ENCODE assay signal across 20 cellular contexts in genomic region chr12:67764055-67764454, GRCh38.
A peak's percentile ranks its signal among the peaks of the same experiment; 100 is the strongest.
DNase-seq lines count a peak whose midpoint lies in the region; ATAC-seq and TF ChIP-seq lines count a peak whose summit lies in the region.
"Had no signal": no experiment of that assay in that cellular context is flagged by ENCODE, and none has a peak within 500 bp of the region (broad histone marks: within the 10 kb centered on the region; RNA-seq: fewer than 3 reads in every experiment).

No MANE protein-coding gene starts in this region.

- H3K27me3 ChIP-seq in MM.1S (replicated peaks; ENCODE audit: insufficient read depth, low read length) (0 out of 2 replicates have a peak, but pooled peaks cover 5% of the 10 kb centered on the region), uterus (no peaks in the 10 kb centered on the region)
- H3K27me3 ChIP-seq: BE2C had no signal

- no peak overlapping the region for H3K9ac ChIP-seq in MM.1S (ENCODE audit: low read length)

- no peaks in the 10 kb centered on the region for H4K20me1 ChIP-seq in MM.1S (ENCODE audit: insufficient read depth, low read length)

- H3K27ac Mint-ChIP-seq in stimulated activated naive B cell treated with anti-CD40 and anti-IgM and Interleukin-4, amounts not matched to agents 10 μg/mL and 1 μg/mL and 100 μg/mL, for 72 hours = no peak overlapping the region
- H3K27ac Mint-ChIP-seq: CD4-positive, CD25-positive, alpha-beta regulatory T cell; H9 had no signal

- H3K4me1 ChIP-seq in MM.1S (ENCODE audit: low read length) = peaks cover 34% of the 10 kb centered on the region
- no peaks in the 10 kb centered on the region for H3K4me1 ChIP-seq in uterus
- H3K4me1 ChIP-seq: BE2C had no signal

- peaks cover 22% of the 10 kb centered on the region for H3F3A ChIP-seq in MM.1S (ENCODE audit: insufficient read depth, low read length)

- CTCF ChIA-PET in HEK293T (lab: Yijun Ruan, JAX) = no interaction called here

- H3K4me3 Mint-ChIP-seq in stimulated activated naive B cell treated with anti-CD40 and anti-IgM and Interleukin-4, amounts not matched to agents 10 μg/mL and 1 μg/mL and 100 μg/mL, for 72 hours = no peak overlapping the region
- H3K4me3 Mint-ChIP-seq: CD4-positive, CD25-positive, alpha-beta regulatory T cell; CD8-positive, alpha-beta memory T cell; H9 had no signal

- peaks cover 13 to 18% of the 10 kb centered on the region in 2 donors for H3K4me1 Mint-ChIP-seq in stimulated activated naive B cell treated with anti-CD40 and anti-IgM and Interleukin-4, amounts not matched to agents 10 μg/mL and 1 μg/mL and 100 μg/mL, for 72 hours
- H3K4me1 Mint-ChIP-seq: CD4-positive, CD25-positive, alpha-beta regulatory T cell; CD8-positive, alpha-beta memory T cell had no signal

- no peak for TF ChIP-seq POLR2A in uterus (IDR thresholded peaks at IDR 0.05)

- peaks cover 0 to 2% of the 10 kb centered on the region in 2 donors for H3K36me3 Mint-ChIP-seq in stimulated activated naive B cell treated with anti-CD40 and anti-IgM and Interleukin-4, amounts not matched to agents 10 μg/mL and 1 μg/mL and 100 μg/mL, for 72 hours
- H3K36me3 Mint-ChIP-seq: CD4-positive, CD25-positive, alpha-beta regulatory T cell had no signal

- no peak overlapping the region for H2AFZ ChIP-seq in MM.1S (ENCODE audit: low read length)

- intact Hi-C loops in uterus (cut with DNase I; ENCODE audit: low total_unique reads) = no loop called here

- H3K4me3 ChIP-seq in MM.1S (ENCODE audit: low read length) (no peak overlapping the region), uterus (no peak overlapping the region)
- H3K4me3 ChIP-seq: GM12878 had no signal

- H3K27ac ChIP-seq in MM.1S (ENCODE audit: low read length) = peak overlapping the region; percentile 35; the same call in 1 of the 2 replicates
- no peak overlapping the region for H3K27ac ChIP-seq in uterus

- no peaks in the 10 kb centered on the region for H3K9me3 Mint-ChIP-seq in stimulated activated naive B cell treated with anti-CD40 and anti-IgM and Interleukin-4, amounts not matched to agents 10 μg/mL and 1 μg/mL and 100 μg/mL, for 72 hours
- H3K9me3 Mint-ChIP-seq: CD8-positive, alpha-beta memory T cell; H9 had no signal

- H3K27me3 Mint-ChIP-seq in stimulated activated naive B cell treated with anti-CD40 and anti-IgM and Interleukin-4, amounts not matched to agents 10 μg/mL and 1 μg/mL and 100 μg/mL, for 72 hours = no peaks in the 10 kb centered on the region
- H3K27me3 Mint-ChIP-seq: CD4-positive, CD25-positive, alpha-beta regulatory T cell; CD8-positive, alpha-beta memory T cell had no signal

- H3K36me3 ChIP-seq in MM.1S (replicated peaks; ENCODE audit: insufficient read depth, low read length) (no peaks in the 10 kb centered on the region), uterus (no peaks in the 10 kb centered on the region)
- H3K36me3 ChIP-seq: BE2C had no signal

- H3K9me2 ChIP-seq in MM.1S (replicated peaks; ENCODE audit: insufficient read depth, low read length) = no peaks in the 10 kb centered on the region

- TF ChIP-seq CTCF in MM.1S (IDR thresholded peaks at IDR 0.05; ENCODE audit: low read length) (no peak), uterus (IDR thresholded peaks at IDR 0.05) (no peak)

- H3K9me3 ChIP-seq in MM.1S (replicated peaks; ENCODE audit: insufficient read depth, low read length) = no peaks in the 10 kb centered on the region
- no peaks in the 10 kb centered on the region for H3K9me3 ChIP-seq in uterus
- H3K9me3 ChIP-seq: BE2C had no signal

- peak overlapping the region; percentile 54 for H3K4me2 ChIP-seq in MM.1S (ENCODE audit: low read depth, low read length)

- no peaks in the 10 kb centered on the region for H3K79me2 ChIP-seq in MM.1S (ENCODE audit: low read length)

- ATAC-seq in GM18907 (IDR thresholded peaks at IDR 0.05; ENCODE audit: unreplicated experiment) (peak; percentile 65), HG02678 (IDR thresholded peaks at IDR 0.05; ENCODE audit: unreplicated experiment) (peak; percentile 63), GM21786 (IDR thresholded peaks at IDR 0.05; ENCODE audit: unreplicated experiment) (no peak)
- peak; percentile 38 to 61 for ATAC-seq in stimulated activated naive B cell treated with anti-CD40 and anti-IgM and Interleukin-4, amounts not matched to agents 10 μg/mL and 1 μg/mL and 100 μg/mL, for 72 hours (replicated peaks)
- ATAC-seq: GM12878 had no signal

- POLR2A ChIA-PET in HEK293T (lab: Yijun Ruan, JAX) = no interaction called here

- DNase-seq in MM.1S = peak; percentile 64
- DNase-seq in stimulated activated naive B cell treated with anti-CD40 and anti-IgM and Interleukin-4, amounts not matched to agents 10 μg/mL and 1 μg/mL and 100 μg/mL, for 72 hours = no peak
- no peak for DNase-seq in HEK293T (ENCODE audit: extremely low spot score)
- no peak for DNase-seq in uterus
- DNase-seq: ACHN; BE2C; C1 segment of cervical spinal cord; CD4-positive, CD25-positive, alpha-beta regulatory T cell; CD8-positive, alpha-beta memory T cell; COR-L47; DMS 273 treated with DMSO at 0.1 percent for 48 hours; DMS53; DND-41; EL; H9; KG1 had no signal

TF ChIP-seq in HEK293T, 16 proteins besides CTCF, POLR2A, EP300 and RAD21:
- TF ChIP-seq, protein P1, sequence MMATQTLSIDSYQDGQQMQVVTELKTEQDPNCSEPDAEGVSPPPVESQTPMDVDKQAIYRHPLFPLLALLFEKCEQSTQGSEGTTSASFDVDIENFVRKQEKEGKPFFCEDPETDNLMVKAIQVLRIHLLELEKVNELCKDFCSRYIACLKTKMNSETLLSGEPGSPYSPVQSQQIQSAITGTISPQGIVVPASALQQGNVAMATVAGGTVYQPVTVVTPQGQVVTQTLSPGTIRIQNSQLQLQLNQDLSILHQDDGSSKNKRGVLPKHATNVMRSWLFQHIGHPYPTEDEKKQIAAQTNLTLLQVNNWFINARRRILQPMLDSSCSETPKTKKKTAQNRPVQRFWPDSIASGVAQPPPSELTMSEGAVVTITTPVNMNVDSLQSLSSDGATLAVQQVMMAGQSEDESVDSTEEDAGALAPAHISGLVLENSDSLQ (IDR thresholded peaks at IDR 0.05) = no peak
- TF ChIP-seq CTBP1 (IDR thresholded peaks at IDR 0.05; ENCODE audit: borderline replicate concordance) (no peak), FOXM1 (IDR thresholded peaks at IDR 0.05; ENCODE audit: borderline replicate concordance) (no peak), BHLHE40 (IDR thresholded peaks at IDR 0.05; ENCODE audit: borderline replicate concordance) (no peak), FOXK2 (IDR thresholded peaks at IDR 0.05) (no peak), SUZ12 (IDR thresholded peaks at IDR 0.05) (no peak), LEF1 (IDR thresholded peaks at IDR 0.05; ENCODE audit: borderline replicate concordance) (no peak)
TF ChIP-seq in HEK293T: peak in this region for 0.
